In genomic region chr3:42149537-42150426, GRCh38 we compare ENCODE assay signal across 1 cellular context.
TF ChIP-seq lines count a peak whose summit lies in the region.

No MANE protein-coding gene starts in this region.

TF ChIP-seq in HepG2, 621 proteins besides CTCF, POLR2A, EP300 and RAD21 (continued from another document):
- TF ChIP-seq CSRNP1 (CRISPR knock-in tag; IDR thresholded peaks at IDR 0.05) (no peak), ZNF720 (CRISPR knock-in tag; IDR thresholded peaks at IDR 0.05) (no peak), ZNF709 (CRISPR knock-in tag; IDR thresholded peaks at IDR 0.05) (no peak), ZNF557 (CRISPR knock-in tag; IDR thresholded peaks at IDR 0.05) (no peak), PATZ1 (CRISPR knock-in tag; IDR thresholded peaks at IDR 0.05) (no peak), MIXL1 (CRISPR knock-in tag; IDR thresholded peaks at IDR 0.05) (no peak), HMGXB4 (CRISPR knock-in tag; IDR thresholded peaks at IDR 0.05; ENCODE audit: borderline replicate concordance in 1 of 2, low read depth in 1 of 2) (no peak), ZFP36 (IDR thresholded peaks at IDR 0.05; ENCODE audit: borderline replicate concordance, low read depth, low read length, partially characterized antibody) (no peak), DR1 (CRISPR knock-in tag; IDR thresholded peaks at IDR 0.05) (no peak), MEIS1 (CRISPR knock-in tag; IDR thresholded peaks at IDR 0.05; ENCODE audit: borderline replicate concordance) (no peak)
- TF ChIP-seq, protein P1, sequence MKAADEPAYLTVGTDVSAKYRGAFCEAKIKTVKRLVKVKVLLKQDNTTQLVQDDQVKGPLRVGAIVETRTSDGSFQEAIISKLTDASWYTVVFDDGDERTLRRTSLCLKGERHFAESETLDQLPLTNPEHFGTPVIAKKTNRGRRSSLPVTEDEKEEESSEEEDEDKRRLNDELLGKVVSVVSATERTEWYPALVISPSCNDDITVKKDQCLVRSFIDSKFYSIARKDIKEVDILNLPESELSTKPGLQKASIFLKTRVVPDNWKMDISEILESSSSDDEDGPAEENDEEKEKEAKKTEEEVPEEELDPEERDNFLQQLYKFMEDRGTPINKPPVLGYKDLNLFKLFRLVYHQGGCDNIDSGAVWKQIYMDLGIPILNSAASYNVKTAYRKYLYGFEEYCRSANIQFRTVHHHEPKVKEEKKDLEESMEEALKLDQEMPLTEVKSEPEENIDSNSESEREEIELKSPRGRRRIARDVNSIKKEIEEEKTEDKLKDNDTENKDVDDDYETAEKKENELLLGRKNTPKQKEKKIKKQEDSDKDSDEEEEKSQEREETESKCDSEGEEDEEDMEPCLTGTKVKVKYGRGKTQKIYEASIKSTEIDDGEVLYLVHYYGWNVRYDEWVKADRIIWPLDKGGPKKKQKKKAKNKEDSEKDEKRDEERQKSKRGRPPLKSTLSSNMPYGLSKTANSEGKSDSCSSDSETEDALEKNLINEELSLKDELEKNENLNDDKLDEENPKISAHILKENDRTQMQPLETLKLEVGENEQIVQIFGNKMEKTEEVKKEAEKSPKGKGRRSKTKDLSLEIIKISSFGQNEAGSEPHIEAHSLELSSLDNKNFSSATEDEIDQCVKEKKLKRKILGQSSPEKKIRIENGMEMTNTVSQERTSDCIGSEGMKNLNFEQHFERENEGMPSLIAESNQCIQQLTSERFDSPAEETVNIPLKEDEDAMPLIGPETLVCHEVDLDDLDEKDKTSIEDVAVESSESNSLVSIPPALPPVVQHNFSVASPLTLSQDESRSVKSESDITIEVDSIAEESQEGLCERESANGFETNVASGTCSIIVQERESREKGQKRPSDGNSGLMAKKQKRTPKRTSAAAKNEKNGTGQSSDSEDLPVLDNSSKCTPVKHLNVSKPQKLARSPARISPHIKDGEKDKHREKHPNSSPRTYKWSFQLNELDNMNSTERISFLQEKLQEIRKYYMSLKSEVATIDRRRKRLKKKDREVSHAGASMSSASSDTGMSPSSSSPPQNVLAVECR (CRISPR knock-in tag; IDR thresholded peaks at IDR 0.05; ENCODE audit: borderline replicate concordance) = no peak
